ENCODE assay signal across 16 cellular contexts in the genomic region with DNA sequence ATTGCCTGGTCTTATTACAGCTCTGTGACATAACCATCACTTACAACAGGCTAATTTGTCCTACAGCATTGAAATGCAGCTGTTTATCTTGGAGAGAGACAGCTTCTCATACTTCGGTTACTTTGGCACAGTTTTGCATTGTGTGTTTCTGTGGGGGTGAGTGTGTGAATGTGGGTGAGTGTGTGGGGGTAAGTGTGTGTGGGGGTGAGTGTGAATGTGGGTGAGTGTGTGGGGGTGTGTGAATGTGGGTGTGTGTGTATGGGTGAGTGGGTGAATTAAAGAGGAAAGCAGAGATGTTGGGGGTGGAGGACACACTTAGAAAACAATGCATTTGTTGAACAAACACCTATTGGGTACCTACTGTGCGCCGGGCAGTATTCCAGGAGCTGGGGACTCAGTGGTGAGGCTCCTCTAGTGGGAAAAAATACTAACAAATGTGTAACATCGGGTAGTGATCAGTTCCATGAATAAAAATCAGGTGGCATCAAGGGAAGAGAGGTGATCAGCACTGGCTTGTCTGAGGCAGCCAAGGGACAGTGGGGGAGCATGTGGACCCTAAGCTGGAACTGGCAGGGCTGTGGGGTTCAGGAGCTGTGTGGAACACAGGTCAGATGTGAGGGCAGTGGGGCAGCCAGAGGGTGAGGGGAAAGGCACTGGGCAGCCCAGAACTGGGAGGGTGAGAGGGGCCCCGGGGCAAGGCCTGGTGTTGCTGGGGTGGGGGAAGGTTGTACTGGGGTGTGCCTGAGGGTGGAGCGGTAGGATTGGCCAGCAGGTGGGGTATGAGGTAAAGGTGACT. TPM values are rescaled to one million over a fixed set of nuclear protein-coding genes. Genes with fewer than 3 reads are reported as not detected.
DNase-seq lines count a peak whose midpoint lies in the region; ATAC-seq and TF ChIP-seq lines count a peak whose summit lies in the region.
"Had no signal": no experiment of that assay in that cellular context is flagged by ENCODE, and none has a peak within 500 bp of the region (broad histone marks: within the 10 kb centered on the region; RNA-seq: fewer than 3 reads in every experiment).

No MANE protein-coding gene starts in this region.

- no peak for DNase-seq in GM12864 (ENCODE audit: low read depth)
- DNase-seq in Karpas-422: peak; percentile 70
- DNase-seq in epithelial cell of prostate (ENCODE audit: low read depth, low spot score): no peak
- DNase-seq in osteoblast (ENCODE audit: insufficient read length, low spot score, missing footprints): peak; percentile 69
- DNase-seq in effector CD8-positive, alpha-beta T cell (lab: John Stamatoyannopoulos, UW): no peak
- no peak for DNase-seq in NOMO-1 (lab: John Stamatoyannopoulos, UW; ENCODE audit: unreplicated experiment in 2 of 2)
- DNase-seq in effector memory CD4-positive, alpha-beta T cell: no peak
- DNase-seq: activated CD4-positive, alpha-beta T cell treated with anti-CD3 and anti-CD28 coated beads, Interleukin-2, amount 10 ng/mL, durations not matched to agents 24 days and 14 days; aorta; dermis blood vessel endothelial cell; foreskin melanocyte; NCI-H1417; NCI-H510A treated with DMSO at 0.1 percent for 48 hours; psoas muscle had no signal

- H2AFZ ChIP-seq in Karpas-422 (ENCODE audit: low read length): no peak overlapping the region
- H2AFZ ChIP-seq in osteoblast (ENCODE audit: low read length): no peak overlapping the region

- no peak overlapping the region for H3K9ac ChIP-seq in Karpas-422 (ENCODE audit: low read length)

- H3K4me1 ChIP-seq in Karpas-422 (ENCODE audit: low read length) (no peaks in the 10 kb centered on the region), osteoblast (ENCODE audit: insufficient read depth, low read length) (peaks cover 20% of the 10 kb centered on the region)
- no peaks in the 10 kb centered on the region for H3K4me1 ChIP-seq in effector memory CD4-positive, alpha-beta T cell (ENCODE audit: control insufficient read depth, insufficient read depth, low read length, poor library complexity, severe bottlenecking)
- H3K4me1 ChIP-seq: vagina had no signal

- H3K9me3 ChIP-seq in Karpas-422 (ENCODE audit: low read length): no peaks in the 10 kb centered on the region
- H3K9me3 ChIP-seq in osteoblast (ENCODE audit: low read depth, low read length): no peaks in the 10 kb centered on the region
- no peaks in the 10 kb centered on the region for H3K9me3 ChIP-seq in effector memory CD4-positive, alpha-beta T cell (ENCODE audit: control insufficient read depth, low read length)
- H3K9me3 ChIP-seq: psoas muscle, vagina had no signal

- H3K27ac ChIP-seq in Karpas-422 (ENCODE audit: low read length): peak overlapping the region; percentile 36
- peak overlapping the region; percentile 34 for H3K27ac ChIP-seq in epithelial cell of prostate
- H3K27ac ChIP-seq in osteoblast (ENCODE audit: low read depth, low read length): no peak overlapping the region
- no peak overlapping the region for H3K27ac ChIP-seq in effector memory CD4-positive, alpha-beta T cell (ENCODE audit: insufficient read depth, low read length, poor library complexity, severe bottlenecking)
- H3K27ac ChIP-seq: psoas muscle, vagina had no signal

- no peaks in the 10 kb centered on the region for H3K9me2 ChIP-seq in Karpas-422 (replicated peaks; ENCODE audit: insufficient read depth, low read length)

- H3K79me2 ChIP-seq in Karpas-422 (ENCODE audit: low read length) (peaks cover 25% of the 10 kb centered on the region), osteoblast (ENCODE audit: insufficient read depth, low read length) (no peaks in the 10 kb centered on the region)

- H3K4me3 ChIP-seq in GM12864 (ENCODE audit: low read depth, low read length) (no peak overlapping the region), Karpas-422 (ENCODE audit: low read length) (no peak overlapping the region), osteoblast (ENCODE audit: insufficient read depth, low read length) (no peak overlapping the region)
- no peak overlapping the region for H3K4me3 ChIP-seq in effector memory CD4-positive, alpha-beta T cell (ENCODE audit: insufficient read depth, low read depth, low read length, poor library complexity, severe bottlenecking)
- H3K4me3 ChIP-seq: psoas muscle, vagina had no signal

- TF ChIP-seq CTCF in GM12864 (IDR thresholded peaks at IDR 0.05; ENCODE audit: low read depth, low read length, missing control alignments) (peak; percentile 27), osteoblast (IDR thresholded peaks at IDR 0.05; ENCODE audit: extremely low read depth, low read depth, low read length) (no peak)

- H3K36me3 ChIP-seq in Karpas-422 (ENCODE audit: insufficient read depth, low read length): peaks cover 71% of the 10 kb centered on the region
- peaks cover 24% of the 10 kb centered on the region for H3K36me3 ChIP-seq in osteoblast (ENCODE audit: insufficient read depth, low read length)
- peaks cover 53% of the 10 kb centered on the region for H3K36me3 ChIP-seq in effector memory CD4-positive, alpha-beta T cell (ENCODE audit: control insufficient read depth, insufficient read depth, low read length)

- H3K4me2 ChIP-seq in Karpas-422 (ENCODE audit: low read depth, low read length, poor library complexity, severe bottlenecking) (no peak overlapping the region), osteoblast (ENCODE audit: insufficient read depth, low read length) (no peak overlapping the region)

- H3K27me3 ChIP-seq in Karpas-422 (ENCODE audit: low read length) (no peaks in the 10 kb centered on the region), osteoblast (ENCODE audit: insufficient read depth, low read length) (no peaks in the 10 kb centered on the region)
- no peaks in the 10 kb centered on the region for H3K27me3 ChIP-seq in effector memory CD4-positive, alpha-beta T cell (replicated peaks; ENCODE audit: control insufficient read depth, insufficient read depth, low read length, poor library complexity, severe bottlenecking)
- H3K27me3 ChIP-seq: vagina had no signal

- no peak for ATAC-seq in GM18909 (IDR thresholded peaks at IDR 0.05; ENCODE audit: poor library complexity, unreplicated experiment)
- ATAC-seq: psoas muscle had no signal

- H4K20me1 ChIP-seq in Karpas-422 (ENCODE audit: insufficient read depth, low read depth, low read length) (0 out of 2 replicates have a peak, but pooled peaks cover 4% of the 10 kb centered on the region), osteoblast (ENCODE audit: insufficient read depth, low read length) (peaks cover 4% of the 10 kb centered on the region)

RNA-seq across cellular contexts. Expression of a gene that starts 44.1 kb away (rescaled TPM):
- 7.7 and 16.7 TPM in 2 replicates for total RNA-seq in Karpas-422 (2014; rRNA removed; shearing (Covaris generic); ENCODE audit: low replicate concordance)
- total RNA-seq in osteoblast: under 0.01 and 0.29 TPM in 2 replicates
- total RNA-seq: dermis blood vessel endothelial cell, psoas muscle had no signal

Comparison
In these comparisons a context has a peak if more than half of its experiments do, and no peak if none do; other contexts are left out.
1. DNase-seq: peak in Karpas-422 (single experiment) and osteoblast (single experiment); none in GM12864 (single experiment), epithelial cell of prostate (single experiment), effector CD8-positive, alpha-beta T cell (single experiment), NOMO-1 (0 of 2) and effector memory CD4-positive, alpha-beta T cell (0 of 3).
2. H3K27ac ChIP-seq: peak in Karpas-422 (single experiment) and epithelial cell of prostate (single experiment); none in osteoblast (single experiment) and effector memory CD4-positive, alpha-beta T cell (single experiment).